Comparison of ENCODE assay signal across 11 cellular contexts in the genomic region with DNA sequence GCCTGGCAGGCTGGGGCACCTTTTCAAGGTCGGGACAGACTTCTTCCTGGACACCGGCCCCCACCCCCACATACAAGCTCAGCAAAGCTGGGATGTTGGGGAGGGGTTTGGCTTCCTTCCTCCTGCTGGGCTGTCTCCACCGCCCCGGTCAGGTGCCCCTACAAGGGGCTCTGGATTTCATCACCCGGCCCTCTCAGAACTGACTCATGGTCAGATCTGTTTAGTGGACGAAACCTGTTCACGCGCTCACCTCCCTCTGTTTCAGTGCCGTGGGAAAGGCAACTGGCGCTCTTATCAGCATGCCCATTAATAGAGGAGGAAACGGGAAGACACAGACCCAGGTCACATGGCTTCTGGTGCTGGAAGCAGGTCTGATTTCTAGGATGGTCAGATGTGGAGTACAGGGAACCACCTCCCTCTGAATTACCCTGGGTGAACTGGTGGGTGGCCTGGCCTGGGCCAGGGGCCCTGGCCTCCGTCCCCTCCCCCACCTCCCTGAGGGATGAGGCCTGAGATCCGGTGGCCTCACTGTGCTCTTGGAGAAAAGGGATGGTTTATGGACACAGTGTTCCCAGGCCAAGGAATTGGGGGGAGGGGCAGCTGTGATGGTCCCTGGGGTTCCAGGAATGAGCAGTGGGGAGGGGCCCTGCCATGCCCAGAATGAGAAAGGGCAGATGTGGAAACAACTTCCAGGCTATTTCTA.
DNase-seq lines count a peak whose midpoint lies in the region; ATAC-seq and TF ChIP-seq lines count a peak whose summit lies in the region.
"Had no signal": no experiment of that assay in that cellular context is flagged by ENCODE, and none has a peak within 500 bp of the region (broad histone marks: within the 10 kb centered on the region; RNA-seq: fewer than 3 reads in every experiment).

No MANE protein-coding gene starts in this region.

- H3K4me1 ChIP-seq in breast epithelium (peaks cover 7 to 30% of the 10 kb centered on the region in 2 donors), mammary epithelial cell (ENCODE audit: insufficient read depth, low read length) (peaks cover 17% of the 10 kb centered on the region), right cardiac atrium (ENCODE audit: control insufficient read depth, insufficient read depth, low read length) (peaks cover 55% of the 10 kb centered on the region), osteoblast (ENCODE audit: insufficient read depth, low read length) (no peaks in the 10 kb centered on the region)

- H3K36me3 Mint-ChIP-seq in activated naive CD8-positive, alpha-beta T cell treated with anti-CD3 and anti-CD28 coated beads, Interleukin-2, amount 50 U/mL, for 24 hours (ENCODE audit: low read depth), result no peaks in the 10 kb centered on the region
- H3K36me3 Mint-ChIP-seq: IgD-negative memory B cell, memory B cell had no signal

- no peak for TF ChIP-seq CTCF in breast epithelium (IDR thresholded peaks at IDR 0.05)
- TF ChIP-seq CTCF in mammary epithelial cell (conservative IDR thresholded peaks at IDR 0.05 in 1 of 2, IDR thresholded peaks at IDR 0.05 in 1 of 2; ENCODE audit: extremely low read depth in 1 of 2, insufficient read depth in 1 of 2, low read depth in 1 of 2, low read length in 2 of 2), result no peak
- TF ChIP-seq CTCF in osteoblast (IDR thresholded peaks at IDR 0.05; ENCODE audit: extremely low read depth, low read depth, low read length), result no peak
- no peak for TF ChIP-seq CTCF in GM10266 (IDR thresholded peaks at IDR 0.05; ENCODE audit: control insufficient read depth, insufficient read depth, low read depth, missing control alignments)
- TF ChIP-seq CTCF in GM13976 (IDR thresholded peaks at IDR 0.05; ENCODE audit: borderline replicate concordance, control extremely low read depth, extremely low read depth, insufficient read depth, missing control alignments), result no peak

- H3K79me2 ChIP-seq in mammary epithelial cell (ENCODE audit: insufficient read depth, low read length) (no peaks in the 10 kb centered on the region), osteoblast (ENCODE audit: insufficient read depth, low read length) (peaks cover 35% of the 10 kb centered on the region)

- H3K27ac ChIP-seq in breast epithelium (peak overlapping the region; percentile 73 to 82), mammary epithelial cell (ENCODE audit: insufficient read depth, low read depth, low read length) (no peak overlapping the region), right cardiac atrium (ENCODE audit: low read length) (peak overlapping the region; percentile 61), osteoblast (ENCODE audit: low read depth, low read length) (peak overlapping the region; percentile 15)

- no TSS peak for BruUV-seq in mammary epithelial cell (replicated peaks; lab: Mats Ljungman, UMichigan)

- no peak overlapping the region for H3K27ac Mint-ChIP-seq in activated naive CD8-positive, alpha-beta T cell treated with anti-CD3 and anti-CD28 coated beads, Interleukin-2, amount 50 U/mL, for 24 hours
- H3K27ac Mint-ChIP-seq: memory B cell had no signal

- H3K9ac ChIP-seq in mammary epithelial cell (ENCODE audit: insufficient read depth, low read length), result no peak overlapping the region

- H3K27me3 Mint-ChIP-seq in activated naive CD8-positive, alpha-beta T cell treated with anti-CD3 and anti-CD28 coated beads, Interleukin-2, amount 50 U/mL, for 24 hours, result no peaks in the 10 kb centered on the region
- H3K27me3 Mint-ChIP-seq: central memory CD8-positive, alpha-beta T cell had no signal

- H3K4me2 ChIP-seq in mammary epithelial cell (ENCODE audit: insufficient read depth, low read depth, low read length), result no peak overlapping the region
- H3K4me2 ChIP-seq in osteoblast (ENCODE audit: insufficient read depth, low read length), result no peak overlapping the region

- CTCF ChIA-PET in mammary epithelial cell (lab: Charles Lee; ENCODE audit: low non-redundant PET), result no interaction called here

- no peak overlapping the region for H3K4me3 Mint-ChIP-seq in activated naive CD8-positive, alpha-beta T cell treated with anti-CD3 and anti-CD28 coated beads, Interleukin-2, amount 50 U/mL, for 24 hours
- H3K4me3 Mint-ChIP-seq: central memory CD8-positive, alpha-beta T cell; IgD-negative memory B cell; memory B cell had no signal

- intact Hi-C loops in breast epithelium (cut with DNase I; ENCODE audit: low total_unique reads) (no loop called here), mammary epithelial cell (cut with micrococcal nuclease) (no loop called here), right cardiac atrium (cut with DNase I) (loop anchor here in 1 of 4 donors (5.0 kb wide), 1 partner anchor 49 kb away; no protein-coding TSS in a partner anchor)

- no peak for TF ChIP-seq POLR2A in breast epithelium (IDR thresholded peaks at IDR 0.05)

- 80% methylated on average over 7 of the region's 13 CpGs for WGBS in mammary epithelial cell (ENCODE audit: low coverage, missing lambda C conversion rate)
- 20% methylated on average over 13 of the region's 13 CpGs for WGBS in right cardiac atrium

- no peaks in the 10 kb centered on the region for H3K9me3 Mint-ChIP-seq in activated naive CD8-positive, alpha-beta T cell treated with anti-CD3 and anti-CD28 coated beads, Interleukin-2, amount 50 U/mL, for 24 hours
- H3K9me3 Mint-ChIP-seq: central memory CD8-positive, alpha-beta T cell; IgD-negative memory B cell; memory B cell had no signal

- H3K27me3 ChIP-seq in breast epithelium, result no peaks in the 10 kb centered on the region
- no peaks in the 10 kb centered on the region for H3K27me3 ChIP-seq in mammary epithelial cell (ENCODE audit: insufficient read depth, low read length)
- H3K27me3 ChIP-seq in right cardiac atrium (ENCODE audit: control insufficient read depth, insufficient read depth), result no peaks in the 10 kb centered on the region
- no peaks in the 10 kb centered on the region for H3K27me3 ChIP-seq in osteoblast (ENCODE audit: insufficient read depth, low read length)

- no peaks in the 10 kb centered on the region for H3K36me3 ChIP-seq in breast epithelium
- no peaks in the 10 kb centered on the region for H3K36me3 ChIP-seq in mammary epithelial cell (ENCODE audit: insufficient read depth, low read length)
- peaks cover 63% of the 10 kb centered on the region for H3K36me3 ChIP-seq in osteoblast (ENCODE audit: insufficient read depth, low read length)

- H4K20me1 ChIP-seq in mammary epithelial cell (ENCODE audit: insufficient read depth, low read length), result no peaks in the 10 kb centered on the region
- peaks cover 76% of the 10 kb centered on the region for H4K20me1 ChIP-seq in osteoblast (ENCODE audit: insufficient read depth, low read length)

- dilution Hi-C loops in mammary epithelial cell (cut with HindIII; ENCODE audit: low sequenced_read_pairs), result no loop called here

- in situ Hi-C loops in mammary epithelial cell (cut with MboI; ENCODE audit: low sequenced_read_pairs in 2 of 2), result no loop called here
- in situ Hi-C loops in GM13976 (cut with MboI; ENCODE audit: low sequenced_read_pairs, unreplicated experiment), result no loop called here

- no peaks in the 10 kb centered on the region for H3K9me3 ChIP-seq in breast epithelium
- no peaks in the 10 kb centered on the region for H3K9me3 ChIP-seq in mammary epithelial cell (replicated peaks; ENCODE audit: insufficient read depth, low read length)
- H3K9me3 ChIP-seq in right cardiac atrium (ENCODE audit: control insufficient read depth, low read length), result no peaks in the 10 kb centered on the region
- no peaks in the 10 kb centered on the region for H3K9me3 ChIP-seq in osteoblast (ENCODE audit: low read depth, low read length)

- ATAC-seq in right cardiac atrium, result peak; percentile 50 to 71
- no peak for ATAC-seq in activated naive CD8-positive, alpha-beta T cell treated with anti-CD3 and anti-CD28 coated beads, Interleukin-2, amount 50 U/mL, for 24 hours

- DNase-seq in breast epithelium (ENCODE audit: low spot score in 2 of 2) (no peak), mammary epithelial cell (no peak), right cardiac atrium (peak; percentile 76 to 87 (median 87)), osteoblast (ENCODE audit: insufficient read length, low spot score, missing footprints) (no peak), GM10266 (ENCODE audit: extremely low spot score) (no peak), GM13976 (ENCODE audit: low spot score) (no peak), NCI-H524 treated with DMSO at 0.1 percent for 48 hours (lab: John Stamatoyannopoulos, UW) (no peak)
- DNase-seq in activated naive CD8-positive, alpha-beta T cell treated with anti-CD3 and anti-CD28 coated beads, Interleukin-2, amount 50 U/mL, for 24 hours, result no peak

- no peak overlapping the region for H3K4me3 ChIP-seq in breast epithelium
- no peak overlapping the region for H3K4me3 ChIP-seq in mammary epithelial cell (replicated peaks in 1 of 3; ENCODE audit: insufficient read depth in 1 of 3, low read depth in 2 of 3, low read length in 3 of 3)
- no peak overlapping the region for H3K4me3 ChIP-seq in right cardiac atrium (ENCODE audit: low read length)
- no peak overlapping the region for H3K4me3 ChIP-seq in osteoblast (ENCODE audit: insufficient read depth, low read length)

- H2AFZ ChIP-seq in mammary epithelial cell (ENCODE audit: low read depth, low read length) (no peak overlapping the region), osteoblast (ENCODE audit: low read length) (no peak overlapping the region)

- H3K4me1 Mint-ChIP-seq in activated naive CD8-positive, alpha-beta T cell treated with anti-CD3 and anti-CD28 coated beads, Interleukin-2, amount 50 U/mL, for 24 hours, result no peaks in the 10 kb centered on the region
- H3K4me1 Mint-ChIP-seq: central memory CD8-positive, alpha-beta T cell had no signal

Comparison
In these comparisons a context has a peak if more than half of its experiments do, and no peak if none do; other contexts are left out.
1. DNase-seq: peak in right cardiac atrium (3 of 3); none in breast epithelium (0 of 2), mammary epithelial cell (single experiment), osteoblast (single experiment), GM10266 (single experiment), GM13976 (single experiment), NCI-H524 treated with DMSO at 0.1 percent for 48 hours (single experiment) and activated naive CD8-positive, alpha-beta T cell treated with anti-CD3 and anti-CD28 coated beads, Interleukin-2, amount 50 U/mL, for 24 hours (single experiment).